11 cellular contexts compared by ENCODE assay signal in the genomic region with DNA sequence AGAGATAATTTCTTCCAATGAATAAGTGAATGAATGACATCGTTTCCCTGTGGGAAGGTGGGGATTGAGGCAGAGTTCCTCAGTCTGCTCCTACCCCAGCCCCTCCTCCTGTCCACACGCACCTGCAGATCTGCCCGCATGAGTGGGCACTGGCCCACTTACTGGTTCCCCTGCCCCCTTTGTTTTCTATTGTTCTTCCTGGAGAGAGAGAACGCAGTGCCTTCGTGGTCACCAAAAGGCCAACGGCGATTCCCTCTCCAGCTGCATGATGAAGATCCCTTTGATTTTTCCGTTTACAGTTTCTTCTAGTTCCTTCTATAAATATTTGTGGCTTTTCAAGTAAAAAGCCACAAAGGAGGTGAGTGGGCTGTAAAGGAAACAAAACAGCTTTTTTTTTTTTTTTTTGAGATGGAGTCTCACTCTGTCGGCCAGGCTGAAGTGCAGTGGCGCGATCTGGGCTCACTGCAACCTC. TPM values are rescaled to one million over a fixed set of nuclear protein-coding genes. Genes with fewer than 3 reads are reported as not detected.
A peak's percentile ranks its signal among the peaks of the same experiment; 100 is the strongest.
DNase-seq lines count a peak whose midpoint lies in the region; ATAC-seq and TF ChIP-seq lines count a peak whose summit lies in the region.
"Had no signal": no experiment of that assay in that cellular context is flagged by ENCODE, and none has a peak within 500 bp of the region (broad histone marks: within the 10 kb centered on the region; RNA-seq: fewer than 3 reads in every experiment).

No MANE protein-coding gene starts in this region.

- H3K9me3 Mint-ChIP-seq in activated T-cell treated with anti-CD3 and anti-CD28 coated beads, Interleukin-2, amount 50 U/mL, for 72 hours = no peaks in the 10 kb centered on the region
- no peaks in the 10 kb centered on the region for H3K9me3 Mint-ChIP-seq in endodermal cell

- H3K9ac ChIP-seq in PC-3 (ENCODE audit: low read length) (no peak overlapping the region), subcutaneous abdominal adipose tissue (ENCODE audit: low read length in 5 of 5) (no peak overlapping the region), endodermal cell (ENCODE audit: extremely low read depth, low read length, poor library complexity, severe bottlenecking) (no peak overlapping the region)

- H3K4me1 ChIP-seq in PC-3 (ENCODE audit: insufficient read depth, low read length) = peaks cover 12% of the 10 kb centered on the region
- H3K4me1 ChIP-seq in subcutaneous abdominal adipose tissue (ENCODE audit: control insufficient read depth in 5 of 5, insufficient read depth in 5 of 5, low read length in 5 of 5) = peaks cover 5 to 30% (median 28%) of the 10 kb centered on the region in 5 donors
- H3K4me1 ChIP-seq in endodermal cell (ENCODE audit: control insufficient read depth, insufficient read depth, low read length) = peaks cover 5% of the 10 kb centered on the region

- H3K4me1 Mint-ChIP-seq in activated T-cell treated with anti-CD3 and anti-CD28 coated beads, Interleukin-2, amount 50 U/mL, for 72 hours (ENCODE audit: low read depth) = peaks cover 37% of the 10 kb centered on the region
- H3K4me1 Mint-ChIP-seq in endodermal cell = peaks cover 5% of the 10 kb centered on the region

- H3K36me3 Mint-ChIP-seq in activated T-cell treated with anti-CD3 and anti-CD28 coated beads, Interleukin-2, amount 50 U/mL, for 72 hours (ENCODE audit: insufficient read depth in 2 of 2) = peaks cover 0 to 3% of the 10 kb centered on the region in 2 donors
- H3K36me3 Mint-ChIP-seq in endodermal cell (ENCODE audit: low read depth) = peaks cover 7% of the 10 kb centered on the region

- H3K79me2 ChIP-seq in PC-3 (ENCODE audit: low read length) = no peaks in the 10 kb centered on the region

- H3K9me3 ChIP-seq in PC-3 (ENCODE audit: low read length) (no peaks in the 10 kb centered on the region), subcutaneous abdominal adipose tissue (ENCODE audit: control insufficient read depth in 5 of 5, low read length in 5 of 5) (no peaks in the 10 kb centered on the region), endodermal cell (ENCODE audit: control insufficient read depth, low read length) (no peaks in the 10 kb centered on the region)

- H3K27me3 ChIP-seq in PC-3 (ENCODE audit: low read length) = no peaks in the 10 kb centered on the region
- no peaks in the 10 kb centered on the region for H3K27me3 ChIP-seq in subcutaneous abdominal adipose tissue (ENCODE audit: control insufficient read depth in 5 of 5, insufficient read depth in 4 of 5, low read length in 5 of 5)
- no peaks in the 10 kb centered on the region for H3K27me3 ChIP-seq in endodermal cell (ENCODE audit: control insufficient read depth, insufficient read depth, low read length, poor library complexity, severe bottlenecking)
- H3K27me3 ChIP-seq in H7 (ENCODE audit: control insufficient read depth, insufficient read depth, low read length) = no peaks in the 10 kb centered on the region

- peak; percentile 8 for TF ChIP-seq POLR2A in erythroblast (IDR thresholded peaks at IDR 0.05; ENCODE audit: low read length)

- H3K4me3 ChIP-seq in PC-3 (ENCODE audit: low read length) (no peak overlapping the region), subcutaneous abdominal adipose tissue (ENCODE audit: low read depth in 1 of 5, low read length in 5 of 5) (no peak overlapping the region), endodermal cell (ENCODE audit: low read length) (no peak overlapping the region), H7 (ENCODE audit: insufficient read depth, low read depth, low read length) (no peak overlapping the region)

- peak; percentile 19 to 26 for ATAC-seq in activated T-cell treated with anti-CD3 and anti-CD28 coated beads, Interleukin-2, amount 50 U/mL, for 72 hours (replicated peaks in 1 of 2)
- no peak for ATAC-seq in PC-3

- no peaks in the 10 kb centered on the region for H3K27me3 Mint-ChIP-seq in activated T-cell treated with anti-CD3 and anti-CD28 coated beads, Interleukin-2, amount 50 U/mL, for 72 hours (ENCODE audit: low read depth)
- peaks cover 2% of the 10 kb centered on the region for H3K27me3 Mint-ChIP-seq in endodermal cell (ENCODE audit: insufficient read depth)

- peaks cover 5% of the 10 kb centered on the region for H3K36me3 ChIP-seq in PC-3 (ENCODE audit: low read depth, low read length)
- H3K36me3 ChIP-seq in subcutaneous abdominal adipose tissue (ENCODE audit: control insufficient read depth in 5 of 5, insufficient read depth in 5 of 5, low read length in 5 of 5) = peaks cover 0 to 12% (median 8%) of the 10 kb centered on the region in 5 donors
- H3K36me3 ChIP-seq in endodermal cell (ENCODE audit: control insufficient read depth, insufficient read depth, low read length) = peaks cover 13% of the 10 kb centered on the region
- peaks cover 4% of the 10 kb centered on the region for H3K36me3 ChIP-seq in H7 (replicated peaks; ENCODE audit: control insufficient read depth, insufficient read depth, low read length)

- BruUV-seq in PC-3 (replicated peaks; lab: Mats Ljungman, UMichigan) = no TSS peak

- POLR2A ChIA-PET in PC-3 (lab: Charles Lee; ENCODE audit: unreplicated experiment) = no interaction called here

- H3K4me2 ChIP-seq in PC-3 (ENCODE audit: low read length) = no peak overlapping the region

- H3F3A ChIP-seq in PC-3 (ENCODE audit: low read length, unreplicated experiment) = no peaks in the 10 kb centered on the region

- H3K9me2 ChIP-seq in PC-3 (replicated peaks; ENCODE audit: low read length) = no peaks in the 10 kb centered on the region

- 94% methylated on average over 8 to 11 of the region's 11 CpGs for WGBS in endodermal cell (ENCODE audit: insufficient coverage in 1 of 2, insufficient read length in 1 of 2), 2 experiments

- no peaks in the 10 kb centered on the region for H4K20me1 ChIP-seq in PC-3 (ENCODE audit: low read length)

- intact Hi-C loops in PC-3 (cut with micrococcal nuclease) = no loop called here

- H2AFZ ChIP-seq in PC-3 (ENCODE audit: low read length) = no peak overlapping the region

- peak overlapping the region; percentile 44 for H3K27ac Mint-ChIP-seq in activated T-cell treated with anti-CD3 and anti-CD28 coated beads, Interleukin-2, amount 50 U/mL, for 72 hours
- H3K27ac Mint-ChIP-seq in endodermal cell = no peak overlapping the region

- no peak overlapping the region for H3K27ac ChIP-seq in PC-3 (ENCODE audit: low read length)
- peak overlapping the region; percentile 35 for H3K27ac ChIP-seq in subcutaneous abdominal adipose tissue (ENCODE audit: low read depth, low read length)
- no peak overlapping the region for H3K27ac ChIP-seq in endodermal cell (ENCODE audit: low read depth, low read length)

- peak overlapping the region; percentile 72 to 75 for H3K4me3 Mint-ChIP-seq in activated T-cell treated with anti-CD3 and anti-CD28 coated beads, Interleukin-2, amount 50 U/mL, for 72 hours
- no peak overlapping the region for H3K4me3 Mint-ChIP-seq in endodermal cell

- TF ChIP-seq CTCF in PC-3 (conservative IDR thresholded peaks at IDR 0.05; ENCODE audit: low read depth, low read length) (no peak), endodermal cell (conservative IDR thresholded peaks at IDR 0.05) (no peak)

- no peak for DNase-seq in activated T-cell treated with anti-CD3 and anti-CD28 coated beads, Interleukin-2, amount 50 U/mL, for 72 hours
- DNase-seq in activated T-cell treated with anti-CD3 and anti-CD28 coated beads for 4 hours (no peak), PC-3 (peak; percentile 4), erythroblast (lab: John Stamatoyannopoulos, UW) (no peak), endodermal cell (no peak), H7 (no peak), iPS-NIHi11 (ENCODE audit: low spot score) (no peak)
- DNase-seq: COR-L47; left ventricle myocardium superior; stimulated activated CD4-positive, alpha-beta T cell treated with anti-CD3 and anti-CD28 coated beads, Interleukin-2, amount 100 ng/mL, for 48 hours had no signal

- CTCF ChIA-PET in PC-3 (lab: Charles Lee) = no interaction called here

RNA-seq across cellular contexts. Expression of a gene that starts 5.7 kb away (rescaled TPM):
- 10 to 100 TPM; 53.4 to 57.6 TPM for total RNA-seq in activated T-cell treated with anti-CD3 and anti-CD28 coated beads, Interleukin-2, amount 50 U/mL, for 72 hours
- total RNA-seq in PC-3 (2014; rRNA removed) (78.5 and 133 TPM in 2 replicates), endodermal cell (10 to 100 TPM; 75.2 to 76.4 TPM)
- 46.4 TPM for polyA plus RNA-seq in endodermal cell (2013, experiment 1 of 2)
- 42.8 TPM for polyA plus RNA-seq in endodermal cell (2013, experiment 2 of 2)
- total RNA-seq in H7 (2014; rRNA removed; shearing (Covaris generic)) = 84.9 and 92.2 TPM in 2 replicates

RNA-seq across cellular contexts. Expression of a gene that starts 11.1 kb away (rescaled TPM):
- total RNA-seq in activated T-cell treated with anti-CD3 and anti-CD28 coated beads, Interleukin-2, amount 50 U/mL, for 72 hours = 100 to 1,000 TPM in 1 of 2 donors, 10 to 100 TPM in 1; 99.4 to 105 TPM
- 37.3 and 39.2 TPM in 2 replicates for total RNA-seq in PC-3 (2014; rRNA removed)
- total RNA-seq in endodermal cell = 100 to 1,000 TPM in 1 of 2 donors, 10 to 100 TPM in 1; 97.1 to 101 TPM
- 58.2 TPM for polyA plus RNA-seq in endodermal cell (2013, experiment 1 of 2)
- polyA plus RNA-seq in endodermal cell (2013, experiment 2 of 2) = 58.0 TPM
- total RNA-seq in H7 (2014; rRNA removed; shearing (Covaris generic)) = 51.5 and 56.6 TPM in 2 replicates

RNA-seq across cellular contexts. Expression of a gene that starts 18.5 kb away (rescaled TPM):
- total RNA-seq in activated T-cell treated with anti-CD3 and anti-CD28 coated beads, Interleukin-2, amount 50 U/mL, for 72 hours = 10 to 100 TPM; 59.5 to 65.8 TPM
- total RNA-seq in PC-3 (2014; rRNA removed) (0.26 and 1.0 TPM in 2 replicates), endodermal cell (1 to 10 TPM in 1 of 2 donors, under 1 TPM in 1; 0.77 to 1.4 TPM)
- 5.3 TPM for polyA plus RNA-seq in endodermal cell (2013, experiment 1 of 2)
- 5.3 TPM for polyA plus RNA-seq in endodermal cell (2013, experiment 2 of 2)
- 0.26 and 0.42 TPM in 2 replicates for total RNA-seq in H7 (2014; rRNA removed; shearing (Covaris generic))

RNA-seq across cellular contexts. Expression of a gene that starts 57.5 kb away (rescaled TPM):
- 10 to 100 TPM; 11.1 to 14.4 TPM for total RNA-seq in activated T-cell treated with anti-CD3 and anti-CD28 coated beads, Interleukin-2, amount 50 U/mL, for 72 hours
- 1.1 and 1.2 TPM in 2 replicates for total RNA-seq in PC-3 (2014; rRNA removed)
- total RNA-seq in endodermal cell = 1 to 10 TPM; 2.2 to 2.4 TPM
- polyA plus RNA-seq in endodermal cell (2013, experiment 1 of 2) = 1.2 TPM
- polyA plus RNA-seq in endodermal cell (2013, experiment 2 of 2) = 0.95 TPM
- 1.4 and 1.8 TPM in 2 replicates for total RNA-seq in H7 (2014; rRNA removed; shearing (Covaris generic))

Comparison
In these comparisons a context has a peak if more than half of its experiments do, and no peak if none do; other contexts are left out.
1. RNA of a gene that starts 18.5 kb away (total RNA-seq): 59.5 to 65.8 TPM in activated T-cell treated with anti-CD3 and anti-CD28 coated beads, Interleukin-2, amount 50 U/mL, for 72 hours; 0.77 to 1.4 TPM in endodermal cell, 0.26 to 0.42 TPM in H7 and 0.26 to 1.0 TPM in PC-3; every median in the first group is over 10 times any median in the second.